ENCODE assay signal across 12 cellular contexts in genomic region chrX:130125090-130125489, GRCh38. TPM values are rescaled to one million over a fixed set of nuclear protein-coding genes. Genes with fewer than 3 reads are reported as not detected.
DNase-seq lines count a peak whose midpoint lies in the region; ATAC-seq and TF ChIP-seq lines count a peak whose summit lies in the region.
"Had no signal": no experiment of that assay in that cellular context is flagged by ENCODE, and none has a peak within 500 bp of the region (broad histone marks: within the 10 kb centered on the region; RNA-seq: fewer than 3 reads in every experiment).

No MANE protein-coding gene starts in this region.

- intact Hi-C loops in activated CD8-positive, alpha-beta T cell treated with anti-CD3 and anti-CD28 coated beads for 36 hours (cut with micrococcal nuclease): no loop called here
- intact Hi-C loops in aorta (cut with DNase I): loop anchor here (5.0 to 10.0 kb wide), 2 partner anchors 42 to 50 kb away; partner anchors contain the start of gene AIFM1 (in 1 of the 2)
- intact Hi-C loops in CD4-positive, alpha-beta memory T cell (cut with micrococcal nuclease): no loop called here

- peak overlapping the region; percentile 80 for H3K14ac ChIP-seq in trophoblast cell (ENCODE audit: low read length)

- peak overlapping the region; percentile 58 for H2AK5ac ChIP-seq in trophoblast cell (ENCODE audit: low read length)

- H3K4me2 ChIP-seq in trophoblast cell (ENCODE audit: low read length): peak overlapping the region; percentile 51

- no peak for TF ChIP-seq EP300 in gastroesophageal sphincter (IDR thresholded peaks at IDR 0.05)

- H3K4me1 ChIP-seq in gastroesophageal sphincter: peaks cover 0 to 21% (median 0%) of the 10 kb centered on the region in 3 donors
- H3K4me1 ChIP-seq in trophoblast cell (ENCODE audit: control insufficient read depth in 1 of 2, insufficient read depth in 2 of 2, low read length in 2 of 2): peaks cover 19 to 29% of the 10 kb centered on the region in 2 experiments
- H3K4me1 ChIP-seq in aorta (ENCODE audit: control insufficient read depth in 1 of 2, insufficient read depth in 2 of 2, low read length in 2 of 2): no peaks in the 10 kb centered on the region
- peaks cover 8% of the 10 kb centered on the region for H3K4me1 ChIP-seq in CD4-positive, alpha-beta memory T cell (ENCODE audit: insufficient read depth, low read length)

- peak overlapping the region; percentile 78 for H4K8ac ChIP-seq in trophoblast cell (ENCODE audit: low read depth, low read length)

- H3K18ac ChIP-seq in trophoblast cell (ENCODE audit: low read length): peak overlapping the region; percentile 56

- POLR2A ChIA-PET in activated CD8-positive, alpha-beta T cell treated with anti-CD3 and anti-CD28 coated beads, Interleukin-2, amount 10 ng/mL, durations not matched to agents 7 days and 5 days (lab: Charles Lee): no interaction called here
- POLR2A ChIA-PET in activated CD8-positive, alpha-beta T cell treated with anti-CD3 and anti-CD28 coated beads for 36 hours (lab: Charles Lee): interaction anchor here (0.6 kb wide), 1 partner anchor 88 kb away, joined by 4 read pairs; no protein-coding TSS in a partner anchor
- POLR2A ChIA-PET in CD4-positive, alpha-beta memory T cell (lab: Charles Lee; ENCODE audit: partially characterized antibody): no interaction called here

- no peak overlapping the region for H3K9ac ChIP-seq in trophoblast cell (ENCODE audit: low read length)

- no peak for TF ChIP-seq CTCF in activated CD8-positive, alpha-beta T cell treated with anti-CD3 and anti-CD28 coated beads for 36 hours (IDR thresholded peaks at IDR 0.05)
- TF ChIP-seq CTCF in gastroesophageal sphincter (IDR thresholded peaks at IDR 0.05): no peak

- no peak overlapping the region for H3K4me3 Mint-ChIP-seq in activated CD8-positive, alpha-beta T cell treated with anti-CD3 and anti-CD28 coated beads, Interleukin-2, amount 10 ng/mL, durations not matched to agents 7 days and 5 days
- no peak overlapping the region for H3K4me3 Mint-ChIP-seq in activated CD8-positive, alpha-beta T cell treated with anti-CD3 and anti-CD28 coated beads for 36 hours
- H3K4me3 Mint-ChIP-seq in CD4-positive, alpha-beta memory T cell: no peak overlapping the region
- H3K4me3 Mint-ChIP-seq: activated CD4-positive, alpha-beta T cell treated with anti-CD3 and anti-CD28 coated beads, Interleukin-2, amount 10 ng/mL, durations not matched to agents 24 days and 14 days had no signal

- H2BK12ac ChIP-seq in trophoblast cell (ENCODE audit: low read length): peak overlapping the region; percentile 13

- no peak for ATAC-seq in activated CD8-positive, alpha-beta T cell treated with anti-CD3 and anti-CD28 coated beads, Interleukin-2, amount 10 ng/mL, durations not matched to agents 7 days and 5 days
- ATAC-seq in activated CD8-positive, alpha-beta T cell treated with anti-CD3 and anti-CD28 coated beads for 36 hours: no peak
- peak; percentile 66 for ATAC-seq in gastroesophageal sphincter
- peak; percentile 76 for ATAC-seq in aorta (ENCODE audit: low FRiP score)
- ATAC-seq in GM21786 (IDR thresholded peaks at IDR 0.05; ENCODE audit: unreplicated experiment): no peak

- CTCF ChIA-PET in activated CD8-positive, alpha-beta T cell treated with anti-CD3 and anti-CD28 coated beads, Interleukin-2, amount 10 ng/mL, durations not matched to agents 7 days and 5 days (lab: Charles Lee): no interaction called here
- CTCF ChIA-PET in activated CD8-positive, alpha-beta T cell treated with anti-CD3 and anti-CD28 coated beads for 36 hours (lab: Charles Lee): interaction anchor here (0.6 kb wide), 1 partner anchor 45 kb away, joined by 3 read pairs; no protein-coding TSS in a partner anchor
- CTCF ChIA-PET in CD4-positive, alpha-beta memory T cell (lab: Charles Lee; ENCODE audit: partially characterized antibody): no interaction called here

- H4K12ac ChIP-seq in trophoblast cell (ENCODE audit: low read depth, low read length): peak overlapping the region; percentile 82

- peaks cover 24% of the 10 kb centered on the region for H3K79me1 ChIP-seq in trophoblast cell (ENCODE audit: low read length)

- H3K79me2 ChIP-seq in trophoblast cell (ENCODE audit: control insufficient read depth, insufficient read depth, low read length, poor library complexity): peaks cover 5% of the 10 kb centered on the region

- H3K27me3 Mint-ChIP-seq in activated CD8-positive, alpha-beta T cell treated with anti-CD3 and anti-CD28 coated beads, Interleukin-2, amount 10 ng/mL, durations not matched to agents 7 days and 5 days (ENCODE audit: low read depth): no peaks in the 10 kb centered on the region
- no peaks in the 10 kb centered on the region for H3K27me3 Mint-ChIP-seq in activated CD8-positive, alpha-beta T cell treated with anti-CD3 and anti-CD28 coated beads for 36 hours
- no peaks in the 10 kb centered on the region for H3K27me3 Mint-ChIP-seq in CD4-positive, alpha-beta memory T cell
- H3K27me3 Mint-ChIP-seq: activated CD4-positive, alpha-beta T cell treated with anti-CD3 and anti-CD28 coated beads, Interleukin-2, amount 10 ng/mL, durations not matched to agents 24 days and 14 days had no signal

- H3K9me3 ChIP-seq in gastroesophageal sphincter (no peaks in the 10 kb centered on the region), trophoblast cell (ENCODE audit: insufficient read depth, low read depth, low read length) (no peaks in the 10 kb centered on the region), aorta (ENCODE audit: control insufficient read depth, low read length) (no peaks in the 10 kb centered on the region)
- H3K9me3 ChIP-seq in CD4-positive, alpha-beta memory T cell (ENCODE audit: control insufficient read depth in 1 of 2, low read length in 2 of 2): no peaks in the 10 kb centered on the region

- WGBS in gastroesophageal sphincter (ENCODE audit: low coverage in 1 of 2), 2 donors: 61% methylated on average over 4 of the region's 10 CpGs; no CpG with 5 or more reads in 1 of the 2 donors
- WGBS in trophoblast cell (ENCODE audit: extremely low coverage, insufficient coverage, insufficient read length): no CpG with 5 or more reads among the region's 10 CpGs
- 9 to 28% methylated on average over 10 of the region's 10 CpGs for WGBS in aorta, 2 donors

- H3K36me3 ChIP-seq in gastroesophageal sphincter: peaks cover 0 to 31% of the 10 kb centered on the region in 2 donors
- H3K36me3 ChIP-seq in trophoblast cell (ENCODE audit: control insufficient read depth in 1 of 2, insufficient read depth in 2 of 2, low read length in 2 of 2): peaks cover 9 to 12% of the 10 kb centered on the region in 2 experiments
- H3K36me3 ChIP-seq in aorta (ENCODE audit: control insufficient read depth in 1 of 2, insufficient read depth in 2 of 2, low read length in 1 of 2): peaks cover 0 to 6% of the 10 kb centered on the region in 2 donors
- no peaks in the 10 kb centered on the region for H3K36me3 ChIP-seq in CD4-positive, alpha-beta memory T cell (ENCODE audit: insufficient read depth, low read length)

- no peaks in the 10 kb centered on the region for H3K9me3 Mint-ChIP-seq in activated CD8-positive, alpha-beta T cell treated with anti-CD3 and anti-CD28 coated beads, Interleukin-2, amount 10 ng/mL, durations not matched to agents 7 days and 5 days (ENCODE audit: insufficient read depth)
- H3K9me3 Mint-ChIP-seq in activated CD8-positive, alpha-beta T cell treated with anti-CD3 and anti-CD28 coated beads for 36 hours: no peaks in the 10 kb centered on the region
- H3K9me3 Mint-ChIP-seq in CD4-positive, alpha-beta memory T cell: no peaks in the 10 kb centered on the region
- H3K9me3 Mint-ChIP-seq: activated CD4-positive, alpha-beta T cell treated with anti-CD3 and anti-CD28 coated beads, Interleukin-2, amount 10 ng/mL, durations not matched to agents 24 days and 14 days had no signal

- no peak overlapping the region for H2AFZ ChIP-seq in trophoblast cell (ENCODE audit: insufficient read depth, low read length, poor library complexity)

- no peak overlapping the region for H3K23ac ChIP-seq in trophoblast cell (ENCODE audit: low read length)

- no peak for DNase-seq in activated CD8-positive, alpha-beta T cell treated with anti-CD3 and anti-CD28 coated beads, Interleukin-2, amount 10 ng/mL, durations not matched to agents 7 days and 5 days
- DNase-seq in activated CD8-positive, alpha-beta T cell treated with anti-CD3 and anti-CD28 coated beads for 36 hours: no peak
- DNase-seq in trophoblast cell (peak; percentile 89), aorta (peak in 1 of 2 donors; percentile 71), NCI-H2081 (lab: John Stamatoyannopoulos, UW) (no peak)
- no peak for DNase-seq in CD4-positive, alpha-beta memory T cell
- DNase-seq: 8988T; activated CD4-positive, alpha-beta T cell treated with anti-CD3 and anti-CD28 coated beads, Interleukin-2, amount 10 ng/mL, durations not matched to agents 24 days and 14 days; effector CD4-positive, alpha-beta T cell; NCI-H1092 had no signal

- peaks cover 15% of the 10 kb centered on the region for H3K36me3 Mint-ChIP-seq in activated CD8-positive, alpha-beta T cell treated with anti-CD3 and anti-CD28 coated beads, Interleukin-2, amount 10 ng/mL, durations not matched to agents 7 days and 5 days (ENCODE audit: low read depth)
- H3K36me3 Mint-ChIP-seq in activated CD8-positive, alpha-beta T cell treated with anti-CD3 and anti-CD28 coated beads for 36 hours (ENCODE audit: low read depth): peaks cover 12% of the 10 kb centered on the region
- H3K36me3 Mint-ChIP-seq in CD4-positive, alpha-beta memory T cell: peaks cover 10 to 27% of the 10 kb centered on the region in 2 donors

- H3K4me3 ChIP-seq in gastroesophageal sphincter (no peak overlapping the region), trophoblast cell (ENCODE audit: low read depth, low read length) (no peak overlapping the region), aorta (ENCODE audit: low read length in 2 of 2) (no peak overlapping the region)
- no peak overlapping the region for H3K4me3 ChIP-seq in CD4-positive, alpha-beta memory T cell (ENCODE audit: low read length in 2 of 2)

- peak overlapping the region; percentile 56 to 64 (median 58) for H3K27ac ChIP-seq in gastroesophageal sphincter
- H3K27ac ChIP-seq in trophoblast cell (ENCODE audit: low read depth, low read length): peak overlapping the region; percentile 92
- H3K27ac ChIP-seq in aorta (ENCODE audit: low read depth in 1 of 2, low read length in 2 of 2): peak overlapping the region in 1 of 2 donors; percentile 65
- no peak overlapping the region for H3K27ac ChIP-seq in CD4-positive, alpha-beta memory T cell (ENCODE audit: low read depth, low read length)

- H2BK5ac ChIP-seq in trophoblast cell (ENCODE audit: low read depth, low read length, poor library complexity): peak overlapping the region; percentile 87

- peak overlapping the region; percentile 81 for H2BK120ac ChIP-seq in trophoblast cell (ENCODE audit: insufficient read depth, low read length, poor library complexity)

- H3K27me3 ChIP-seq in gastroesophageal sphincter (no peaks in the 10 kb centered on the region), trophoblast cell (ENCODE audit: insufficient read depth, low read length) (no peaks in the 10 kb centered on the region), aorta (ENCODE audit: control insufficient read depth in 1 of 2, insufficient read depth in 2 of 2, low read length in 1 of 2) (no peaks in the 10 kb centered on the region)
- no peaks in the 10 kb centered on the region for H3K27me3 ChIP-seq in CD4-positive, alpha-beta memory T cell (ENCODE audit: insufficient read depth, low read length)

- peak overlapping the region; percentile 34 for H3K27ac Mint-ChIP-seq in activated CD8-positive, alpha-beta T cell treated with anti-CD3 and anti-CD28 coated beads, Interleukin-2, amount 10 ng/mL, durations not matched to agents 7 days and 5 days
- H3K27ac Mint-ChIP-seq in activated CD8-positive, alpha-beta T cell treated with anti-CD3 and anti-CD28 coated beads for 36 hours: no peak overlapping the region
- no peak overlapping the region for H3K27ac Mint-ChIP-seq in CD4-positive, alpha-beta memory T cell
- H3K27ac Mint-ChIP-seq: activated CD4-positive, alpha-beta T cell treated with anti-CD3 and anti-CD28 coated beads, Interleukin-2, amount 10 ng/mL, durations not matched to agents 24 days and 14 days had no signal

- no peak for TF ChIP-seq POLR2A in gastroesophageal sphincter (IDR thresholded peaks at IDR 0.05)

- peaks cover 8% of the 10 kb centered on the region for H3K4me1 Mint-ChIP-seq in activated CD8-positive, alpha-beta T cell treated with anti-CD3 and anti-CD28 coated beads, Interleukin-2, amount 10 ng/mL, durations not matched to agents 7 days and 5 days (ENCODE audit: low read depth)
- H3K4me1 Mint-ChIP-seq in activated CD8-positive, alpha-beta T cell treated with anti-CD3 and anti-CD28 coated beads for 36 hours (ENCODE audit: low read depth): peaks cover 3% of the 10 kb centered on the region
- H3K4me1 Mint-ChIP-seq in CD4-positive, alpha-beta memory T cell: peaks cover 1 to 3% (median 3%) of the 10 kb centered on the region in 4 donors

- H4K91ac ChIP-seq in trophoblast cell (ENCODE audit: low read depth, low read length): peak overlapping the region; percentile 84

- H3K4ac ChIP-seq in trophoblast cell (ENCODE audit: low read depth, low read length): no peak overlapping the region

RNA-seq across cellular contexts. Expression of gene ELF4, which starts 14.8 kb away (rescaled TPM):
- total RNA-seq in activated CD8-positive, alpha-beta T cell treated with anti-CD3 and anti-CD28 coated beads, Interleukin-2, amount 10 ng/mL, durations not matched to agents 7 days and 5 days: 10 to 100 TPM; 38.2 to 39.0 TPM
- 10 to 100 TPM; 17.5 TPM for total RNA-seq in activated CD8-positive, alpha-beta T cell treated with anti-CD3 and anti-CD28 coated beads for 36 hours
- 1 to 10 TPM; 4.5 to 9.5 (median 7.5) TPM for total RNA-seq in gastroesophageal sphincter
- 26.2 and 27.5 TPM in 2 replicates for polyA plus RNA-seq in trophoblast cell (2013)
- 10 to 100 TPM; 14.5 to 20.8 TPM for total RNA-seq in aorta
- polyA plus RNA-seq in aorta: 1 to 10 TPM; 3.6 to 4.5 TPM
- 10 to 100 TPM; 29.8 to 31.3 TPM for total RNA-seq in CD4-positive, alpha-beta memory T cell
- polyA plus RNA-seq in CD4-positive, alpha-beta memory T cell: 10 to 100 TPM in 1 of 2 donors, 1 to 10 TPM in 1; 7.4 to 18.6 TPM

RNA-seq across cellular contexts. Expression of gene AIFM1, which starts 40.6 kb away (rescaled TPM):
- total RNA-seq in activated CD8-positive, alpha-beta T cell treated with anti-CD3 and anti-CD28 coated beads, Interleukin-2, amount 10 ng/mL, durations not matched to agents 7 days and 5 days: 10 to 100 TPM; 43.4 to 47.6 TPM
- 10 to 100 TPM; 51.5 to 54.3 TPM for total RNA-seq in activated CD8-positive, alpha-beta T cell treated with anti-CD3 and anti-CD28 coated beads for 36 hours
- total RNA-seq in gastroesophageal sphincter (10 to 100 TPM; 14.0 to 25.5 (median 16.9) TPM), aorta (10 to 100 TPM; 12.7 to 16.8 TPM)
- polyA plus RNA-seq in trophoblast cell (2013): 25.7 and 25.9 TPM in 2 replicates
- polyA plus RNA-seq in aorta: 10 to 100 TPM; 15.7 to 17.0 TPM
- total RNA-seq in CD4-positive, alpha-beta memory T cell: 10 to 100 TPM; 20.0 to 23.6 TPM
- 10 to 100 TPM; 32.2 to 39.4 TPM for polyA plus RNA-seq in CD4-positive, alpha-beta memory T cell

RNA-seq across cellular contexts. Expression of gene RAB33A, which starts 46.7 kb away (rescaled TPM):
- 10 to 100 TPM; 31.6 to 32.7 TPM for total RNA-seq in activated CD8-positive, alpha-beta T cell treated with anti-CD3 and anti-CD28 coated beads, Interleukin-2, amount 10 ng/mL, durations not matched to agents 7 days and 5 days
- total RNA-seq in activated CD8-positive, alpha-beta T cell treated with anti-CD3 and anti-CD28 coated beads for 36 hours: 10 to 100 TPM; 28.2 to 28.8 TPM
- total RNA-seq in gastroesophageal sphincter (1 to 10 TPM in 1 of 4 donors, under 1 TPM in 1, not detected in 2; 0.93 to 1.2 TPM), aorta (1 to 10 TPM in 1 of 2 donors, under 1 TPM in 1; 0.69 to 1.8 TPM)
- polyA plus RNA-seq in trophoblast cell (2013): 1.0 and 1.1 TPM in 2 replicates
- under 1 TPM; 0.64 to 0.88 TPM for polyA plus RNA-seq in aorta
- 10 to 100 TPM in 1 of 2 experiments, 1 to 10 TPM in 1; 9.7 to 10.1 TPM for total RNA-seq in CD4-positive, alpha-beta memory T cell
- polyA plus RNA-seq in CD4-positive, alpha-beta memory T cell: 1 to 10 TPM; 5.6 to 10.0 TPM

Comparison
In these comparisons a context has a peak if more than half of its experiments do, and no peak if none do; other contexts are left out.
1. ATAC-seq: peak in gastroesophageal sphincter (single experiment) and aorta (single experiment); none in activated CD8-positive, alpha-beta T cell treated with anti-CD3 and anti-CD28 coated beads, Interleukin-2, amount 10 ng/mL, durations not matched to agents 7 days and 5 days (single experiment), activated CD8-positive, alpha-beta T cell treated with anti-CD3 and anti-CD28 coated beads for 36 hours (single experiment) and GM21786 (single experiment).
2. DNase-seq: peak in trophoblast cell (2 of 2); none in activated CD8-positive, alpha-beta T cell treated with anti-CD3 and anti-CD28 coated beads, Interleukin-2, amount 10 ng/mL, durations not matched to agents 7 days and 5 days (single experiment), activated CD8-positive, alpha-beta T cell treated with anti-CD3 and anti-CD28 coated beads for 36 hours (single experiment), CD4-positive, alpha-beta memory T cell (0 of 5) and NCI-H2081 (0 of 2).
3. intact Hi-C loops: an anchor here in aorta (5.0 to 10.0 kb wide); none called in activated CD8-positive, alpha-beta T cell treated with anti-CD3 and anti-CD28 coated beads for 36 hours and CD4-positive, alpha-beta memory T cell.